In genomic region chr7:112630565-112630964, GRCh38 we compare ENCODE assay signal across 20 cellular contexts.
A peak's percentile ranks its signal among the peaks of the same experiment; 100 is the strongest.
DNase-seq lines count a peak whose midpoint lies in the region; ATAC-seq, FAIRE-seq and TF ChIP-seq lines count a peak whose summit lies in the region.
"Had no signal": no experiment of that assay in that cellular context is flagged by ENCODE, and none has a peak within 500 bp of the region (broad histone marks: within the 10 kb centered on the region; RNA-seq: fewer than 3 reads in every experiment).

No MANE protein-coding gene starts in this region.

- DNase-seq in IMR-90 (peak; percentile 27), astrocyte (ENCODE audit: low read depth) (peak; percentile 3), fibroblast of pulmonary artery (ENCODE audit: low read depth) (peak; percentile 78), Right ventricle myocardium superior (no peak)
- no peak for DNase-seq in activated T-helper 1 cell treated with anti-CD3 and anti-CD28 coated beads, Interleukin-12 subunit alpha, Interleukin-12 subunit beta, Interleukin-2, Interleukin-4 antibody, amounts not matched to agents 30 ng/mL and 10 ng/mL and 1 ng/mL, durations not matched to agents 14 hours and 24 hours and 36 hours (ENCODE audit: low spot score)
- DNase-seq: activated CD4-positive, alpha-beta memory T cell treated with anti-CD3 and anti-CD28 coated beads, Interleukin-2, amount 10 ng/mL, durations not matched to agents 7 days and 5 days; activated T-cell treated with anti-CD3 and anti-CD28 coated beads, Interleukin-2, amount 50 U/mL, for 24 hours; cerebellar nuclear complex; endodermal cell; GOT3; naive thymus-derived CD8-positive, alpha-beta T cell; NCI-H1417 treated with DMSO at 0.1 percent for 48 hours; spleen had no signal

- FAIRE-seq in astrocyte (lab: Jason Lieb, UNC) = peak; percentile 17
- FAIRE-seq: GM12892 had no signal

- no peak overlapping the region; the same call in 1 of the 2 replicates for H3K4me2 ChIP-seq in IMR-90 (ENCODE audit: low read depth, low read length)
- peak overlapping the region; percentile 7 for H3K4me2 ChIP-seq in astrocyte (ENCODE audit: low read length)
- H3K4me2 ChIP-seq in skeletal muscle satellite cell (ENCODE audit: low read length) = peak overlapping the region; percentile 44
- H3K4me2 ChIP-seq: BLaER1 had no signal

- BruUV-seq in IMR-90 (replicated peaks; lab: Mats Ljungman, UMichigan) = no TSS peak

- H2AK9ac ChIP-seq in IMR-90 (replicated peaks; ENCODE audit: low read depth, low read length, poor library complexity) = no peak overlapping the region

- H3K36me3 ChIP-seq in IMR-90 (ENCODE audit: control insufficient read depth, insufficient read depth, low read length) (no peaks in the 10 kb centered on the region), astrocyte (ENCODE audit: insufficient read depth, low read length) (no peaks in the 10 kb centered on the region), skeletal muscle satellite cell (ENCODE audit: insufficient read depth, low read length) (no peaks in the 10 kb centered on the region)
- H3K36me3 ChIP-seq: BLaER1, spleen had no signal

- H3K27me3 ChIP-seq in IMR-90 (ENCODE audit: control insufficient read depth, insufficient read depth, low read length) = no peaks in the 10 kb centered on the region
- H3K27me3 ChIP-seq in astrocyte (ENCODE audit: insufficient read depth, low read length) = no peaks in the 10 kb centered on the region
- H3K27me3 ChIP-seq in skeletal muscle satellite cell (ENCODE audit: control insufficient read depth, insufficient read depth, low read length) = no peaks in the 10 kb centered on the region
- H3K27me3 ChIP-seq: BLaER1, spleen had no signal

- H3K18ac ChIP-seq in IMR-90 (ENCODE audit: low read depth, low read length) = no peak overlapping the region

- WGBS in IMR-90 (ENCODE audit: extremely low coverage in 2 of 2, insufficient read length in 1 of 2), 2 experiments = no CpG with 5 or more reads among the region's 1 CpG

- no peak overlapping the region for H2AK5ac ChIP-seq in IMR-90 (ENCODE audit: low read depth, low read length)

- CTCF ChIA-PET in IMR-90 (lab: Yijun Ruan, JAX) = no interaction called here

- H3K27me3 Mint-ChIP-seq in astrocyte (ENCODE audit: low read depth, unreplicated experiment) = no peaks in the 10 kb centered on the region
- no peaks in the 10 kb centered on the region for H3K27me3 Mint-ChIP-seq in activated T-helper 1 cell treated with anti-CD3 and anti-CD28 coated beads, Interleukin-12 subunit alpha, Interleukin-12 subunit beta, Interleukin-2, Interleukin-4 antibody, amounts not matched to agents 30 ng/mL and 10 ng/mL and 1 ng/mL, durations not matched to agents 14 hours and 24 hours and 36 hours (ENCODE audit: insufficient read depth)
- H3K27me3 Mint-ChIP-seq: activated CD4-positive, alpha-beta memory T cell treated with anti-CD3 and anti-CD28 coated beads, Interleukin-2, amount 10 ng/mL, durations not matched to agents 7 days and 5 days; activated naive CD8-positive, alpha-beta T cell had no signal

- no peak overlapping the region for H2BK15ac ChIP-seq in IMR-90 (ENCODE audit: low read depth, low read length)

- no peak overlapping the region for H3K4me3 Mint-ChIP-seq in astrocyte (ENCODE audit: unreplicated experiment)
- H3K4me3 Mint-ChIP-seq in activated T-helper 1 cell treated with anti-CD3 and anti-CD28 coated beads, Interleukin-12 subunit alpha, Interleukin-12 subunit beta, Interleukin-2, Interleukin-4 antibody, amounts not matched to agents 30 ng/mL and 10 ng/mL and 1 ng/mL, durations not matched to agents 14 hours and 24 hours and 36 hours = no peak overlapping the region
- H3K4me3 Mint-ChIP-seq: activated CD4-positive, alpha-beta memory T cell treated with anti-CD3 and anti-CD28 coated beads, Interleukin-2, amount 10 ng/mL, durations not matched to agents 7 days and 5 days; activated naive CD8-positive, alpha-beta T cell; activated T-cell treated with anti-CD3 and anti-CD28 coated beads, Interleukin-2, amount 50 U/mL, for 24 hours; endodermal cell; naive thymus-derived CD8-positive, alpha-beta T cell; T-helper 1 cell treated with Interleukin-12 subunit alpha and Interleukin-12 subunit beta and Interleukin-4 antibody, amounts not matched to agents 30 μg/mL and 1 μg/mL, for 36 hours had no signal

- H3K79me2 ChIP-seq in astrocyte (ENCODE audit: insufficient read depth, low read length) = no peaks in the 10 kb centered on the region

- in situ Hi-C loops in IMR-90 (cut with MboI; ENCODE audit: low sequenced_read_pairs) = no loop called here

- no peak for TF ChIP-seq POLR2A in IMR-90 (IDR thresholded peaks at IDR 0.05; ENCODE audit: low read depth, low read length)

- H3K27ac ChIP-seq in IMR-90 (ENCODE audit: insufficient read depth, low read length) = no peak overlapping the region
- H3K27ac ChIP-seq in astrocyte (ENCODE audit: low read depth, low read length) = no peak overlapping the region
- H3K27ac ChIP-seq: BLaER1, spleen had no signal

- H3K27ac Mint-ChIP-seq in astrocyte (ENCODE audit: unreplicated experiment) = no peak overlapping the region
- no peak overlapping the region for H3K27ac Mint-ChIP-seq in activated T-helper 1 cell treated with anti-CD3 and anti-CD28 coated beads, Interleukin-12 subunit alpha, Interleukin-12 subunit beta, Interleukin-2, Interleukin-4 antibody, amounts not matched to agents 30 ng/mL and 10 ng/mL and 1 ng/mL, durations not matched to agents 14 hours and 24 hours and 36 hours
- H3K27ac Mint-ChIP-seq: activated CD4-positive, alpha-beta memory T cell treated with anti-CD3 and anti-CD28 coated beads, Interleukin-2, amount 10 ng/mL, durations not matched to agents 7 days and 5 days; activated naive CD8-positive, alpha-beta T cell; activated T-cell treated with anti-CD3 and anti-CD28 coated beads, Interleukin-2, amount 50 U/mL, for 24 hours; endodermal cell; T-helper 1 cell treated with Interleukin-12 subunit alpha and Interleukin-12 subunit beta and Interleukin-4 antibody, amounts not matched to agents 30 μg/mL and 1 μg/mL, for 36 hours had no signal

- no peaks in the 10 kb centered on the region for H3K9me1 ChIP-seq in IMR-90 (ENCODE audit: insufficient read depth, low read length)

- H3K4me3 ChIP-seq in IMR-90 (ENCODE audit: insufficient read depth, low read depth, low read length) (no peak overlapping the region), astrocyte (ENCODE audit: insufficient read depth, low read depth, low read length) (no peak overlapping the region), fibroblast of pulmonary artery (replicated peaks; ENCODE audit: low read depth, low read length) (no peak overlapping the region), skeletal muscle satellite cell (ENCODE audit: low read length) (no peak overlapping the region)
- H3K4me3 ChIP-seq: BLaER1, lung, spleen had no signal

- dilution Hi-C loops in IMR-90 (cut with HindIII; ENCODE audit: low sequenced_read_pairs, unreplicated experiment) = no loop called here

- POLR2A ChIA-PET in IMR-90 (lab: Charles Lee; ENCODE audit: unreplicated experiment) = no interaction called here

- H3K9ac ChIP-seq in IMR-90 (ENCODE audit: low read depth, low read length) = no peak overlapping the region
- H3K9ac ChIP-seq in astrocyte (ENCODE audit: low read length) = no peak overlapping the region
- peak overlapping the region; percentile 42 for H3K9ac ChIP-seq in skeletal muscle satellite cell (ENCODE audit: low read depth, low read length)
- H3K9ac ChIP-seq: BLaER1 had no signal

- H2AFZ ChIP-seq in IMR-90 (replicated peaks; ENCODE audit: low read length, poor library complexity) = no peak overlapping the region
- H2AFZ ChIP-seq in astrocyte (ENCODE audit: low read depth, low read length) = no peak overlapping the region

- no peak for TF ChIP-seq RAD21 in IMR-90 (IDR thresholded peaks at IDR 0.05; ENCODE audit: low read length)

- TF ChIP-seq CTCF in IMR-90 (conservative IDR thresholded peaks at IDR 0.05; ENCODE audit: low read depth, low read length) (no peak), astrocyte (IDR thresholded peaks at IDR 0.05; ENCODE audit: insufficient read depth, low read depth, low read length) (no peak), fibroblast of pulmonary artery (IDR thresholded peaks at IDR 0.05; ENCODE audit: low read length, missing control alignments) (no peak)

- no peak overlapping the region for H2BK20ac ChIP-seq in IMR-90 (ENCODE audit: low read depth, low read length)

- no peaks in the 10 kb centered on the region for H3K36me3 Mint-ChIP-seq in astrocyte (ENCODE audit: low read depth, unreplicated experiment)
- no peaks in the 10 kb centered on the region for H3K36me3 Mint-ChIP-seq in activated T-helper 1 cell treated with anti-CD3 and anti-CD28 coated beads, Interleukin-12 subunit alpha, Interleukin-12 subunit beta, Interleukin-2, Interleukin-4 antibody, amounts not matched to agents 30 ng/mL and 10 ng/mL and 1 ng/mL, durations not matched to agents 14 hours and 24 hours and 36 hours (ENCODE audit: low read depth)
- H3K36me3 Mint-ChIP-seq: activated naive CD8-positive, alpha-beta T cell had no signal

- no peak overlapping the region for H2BK120ac ChIP-seq in IMR-90 (ENCODE audit: low read depth, low read length)

- H3K79me1 ChIP-seq in IMR-90 (ENCODE audit: low read depth in 1 of 2, low read length in 2 of 2) = no peaks in the 10 kb centered on the region

- intact Hi-C loops in IMR-90 (cut with micrococcal nuclease) (no loop called here), Right ventricle myocardium superior (cut with DNase I) (no loop called here)
- intact Hi-C loops in activated T-helper 1 cell treated with anti-CD3 and anti-CD28 coated beads, Interleukin-12 subunit alpha, Interleukin-12 subunit beta, Interleukin-2, Interleukin-4 antibody, amounts not matched to agents 30 ng/mL and 10 ng/mL and 1 ng/mL, durations not matched to agents 14 hours and 24 hours and 36 hours (cut with micrococcal nuclease) = no loop called here

- H4K8ac ChIP-seq in IMR-90 (ENCODE audit: low read depth in 2 of 2, low read length in 2 of 2) = no peak overlapping the region

- H3K4me1 Mint-ChIP-seq in astrocyte (ENCODE audit: low read depth, unreplicated experiment) = no peaks in the 10 kb centered on the region
- no peaks in the 10 kb centered on the region for H3K4me1 Mint-ChIP-seq in activated T-helper 1 cell treated with anti-CD3 and anti-CD28 coated beads, Interleukin-12 subunit alpha, Interleukin-12 subunit beta, Interleukin-2, Interleukin-4 antibody, amounts not matched to agents 30 ng/mL and 10 ng/mL and 1 ng/mL, durations not matched to agents 14 hours and 24 hours and 36 hours (ENCODE audit: low read depth)
- H3K4me1 Mint-ChIP-seq: activated CD4-positive, alpha-beta memory T cell treated with anti-CD3 and anti-CD28 coated beads, Interleukin-2, amount 10 ng/mL, durations not matched to agents 7 days and 5 days; endodermal cell; naive thymus-derived CD8-positive, alpha-beta T cell had no signal

- H3K23ac ChIP-seq in IMR-90 (ENCODE audit: low read depth, low read length) = no peak overlapping the region

- H2BK5ac ChIP-seq in IMR-90 (ENCODE audit: low read depth, low read length, poor library complexity, severe bottlenecking) = no peak overlapping the region

- no peak overlapping the region for H4K5ac ChIP-seq in IMR-90 (ENCODE audit: low read depth, low read length)

- H3K4ac ChIP-seq in IMR-90 (ENCODE audit: low read depth, low read length) = no peak overlapping the region

- no peak overlapping the region for H3K14ac ChIP-seq in IMR-90 (replicated peaks; ENCODE audit: low read depth, low read length)

- no peaks in the 10 kb centered on the region for H3K9me3 ChIP-seq in IMR-90 (ENCODE audit: control insufficient read depth, insufficient read depth, low read length)
- no peaks in the 10 kb centered on the region for H3K9me3 ChIP-seq in astrocyte (ENCODE audit: insufficient read depth, low read depth, low read length)
- no peaks in the 10 kb centered on the region for H3K9me3 ChIP-seq in skeletal muscle satellite cell (replicated peaks; ENCODE audit: low read length)

- ATAC-seq in IMR-90 (ENCODE audit: low read depth) (peak; percentile 62), Right ventricle myocardium superior (ENCODE audit: poor library complexity) (no peak), HG03139 (IDR thresholded peaks at IDR 0.05; ENCODE audit: unreplicated experiment) (no peak)
- ATAC-seq: naive thymus-derived CD8-positive, alpha-beta T cell had no signal

- no peak overlapping the region for H3K56ac ChIP-seq in IMR-90 (ENCODE audit: extremely low read depth, insufficient read depth, low read length)

- no peak overlapping the region for H4K91ac ChIP-seq in IMR-90 (ENCODE audit: insufficient read depth, low read depth, low read length)

- no peaks in the 10 kb centered on the region for H3K4me1 ChIP-seq in IMR-90 (ENCODE audit: control insufficient read depth, insufficient read depth, low read length)
- peaks cover 4% of the 10 kb centered on the region for H3K4me1 ChIP-seq in astrocyte (ENCODE audit: insufficient read depth, low read length)
- peaks cover 11% of the 10 kb centered on the region for H3K4me1 ChIP-seq in skeletal muscle satellite cell (ENCODE audit: control insufficient read depth, insufficient read depth, low read length)
- H3K4me1 ChIP-seq: BLaER1, spleen had no signal

- H4K20me1 ChIP-seq in IMR-90 (ENCODE audit: insufficient read depth, low read length) = no peaks in the 10 kb centered on the region; the same call in 1 of the 2 replicates
- H4K20me1 ChIP-seq in astrocyte (ENCODE audit: insufficient read depth, low read length) = no peaks in the 10 kb centered on the region
- H4K20me1 ChIP-seq: BLaER1 had no signal

- H3K9me3 Mint-ChIP-seq in astrocyte (ENCODE audit: unreplicated experiment) = peaks cover 5% of the 10 kb centered on the region
- no peaks in the 10 kb centered on the region for H3K9me3 Mint-ChIP-seq in activated T-helper 1 cell treated with anti-CD3 and anti-CD28 coated beads, Interleukin-12 subunit alpha, Interleukin-12 subunit beta, Interleukin-2, Interleukin-4 antibody, amounts not matched to agents 30 ng/mL and 10 ng/mL and 1 ng/mL, durations not matched to agents 14 hours and 24 hours and 36 hours

Comparison
In these comparisons a context has a peak if more than half of its experiments do, and no peak if none do; other contexts are left out.
1. DNase-seq: peak in IMR-90 (single experiment), astrocyte (single experiment) and fibroblast of pulmonary artery (single experiment); none in Right ventricle myocardium superior (single experiment) and activated T-helper 1 cell treated with anti-CD3 and anti-CD28 coated beads, Interleukin-12 subunit alpha, Interleukin-12 subunit beta, Interleukin-2, Interleukin-4 antibody, amounts not matched to agents 30 ng/mL and 10 ng/mL and 1 ng/mL, durations not matched to agents 14 hours and 24 hours and 36 hours (single experiment).